In the genomic region with DNA sequence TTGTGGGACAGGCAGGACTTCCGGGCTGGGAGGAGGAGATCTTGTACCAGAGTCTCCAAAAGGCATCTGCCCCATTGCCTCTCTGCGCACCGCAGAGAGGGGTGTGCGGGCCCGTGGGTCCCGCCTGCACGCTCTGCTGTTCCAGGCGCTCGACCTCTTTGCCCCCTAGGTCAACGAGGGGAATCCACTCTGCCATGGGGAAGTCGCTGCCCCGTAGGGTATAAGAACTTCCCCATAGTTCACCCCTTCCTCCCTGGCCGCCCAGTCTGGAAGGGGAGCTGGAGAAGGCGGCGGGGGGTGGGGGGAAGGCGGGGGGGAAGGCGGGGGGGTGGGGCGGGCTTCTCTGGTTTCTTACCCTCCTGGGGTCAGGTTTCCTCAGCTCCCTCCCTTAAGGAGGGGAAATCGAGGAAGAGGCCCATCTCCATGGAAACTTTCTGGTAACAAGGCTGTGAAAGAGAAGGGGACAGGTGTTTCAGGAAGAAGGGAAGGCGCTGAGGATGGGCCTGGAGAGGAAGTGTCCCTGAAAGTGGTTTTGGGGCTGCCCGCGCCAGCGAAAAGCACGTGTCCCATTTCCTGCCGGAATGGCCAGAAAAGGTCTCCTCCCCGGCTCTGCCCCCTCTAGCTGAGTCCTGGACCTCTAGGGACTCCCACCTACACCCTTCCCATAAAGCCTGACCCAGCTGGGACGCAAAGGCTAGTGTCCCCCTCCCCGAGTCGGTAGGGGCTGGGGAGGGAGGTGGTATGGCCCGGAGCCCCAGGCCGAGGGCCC, we compare ENCODE assay signal across 8 cellular contexts. TPM values are rescaled to one million over a fixed set of nuclear protein-coding genes. Genes with fewer than 3 reads are reported as not detected.
DNase-seq lines count a peak whose midpoint lies in the region; ATAC-seq and TF ChIP-seq lines count a peak whose summit lies in the region.

No MANE protein-coding gene starts in this region.

- H3K36me3 Mint-ChIP-seq in activated naive CD4-positive, alpha-beta T cell treated with anti-CD3 and anti-CD28 coated beads, Interleukin-2, amount 50 U/mL, for 24 hours = no peaks in the 10 kb centered on the region
- no peaks in the 10 kb centered on the region for H3K36me3 Mint-ChIP-seq in mesothelial cell of epicardium

- H3K27ac ChIP-seq in brain microvascular endothelial cell (no peak overlapping the region), neutrophil (no peak overlapping the region)

- TF ChIP-seq CTCF in brain microvascular endothelial cell (IDR thresholded peaks at IDR 0.05; ENCODE audit: low read depth, low read length, missing control alignments) = no peak
- TF ChIP-seq CTCF in neutrophil (IDR thresholded peaks at IDR 0.05) = no peak
- no peak for TF ChIP-seq CTCF in mesothelial cell of epicardium (IDR thresholded peaks at IDR 0.05; ENCODE audit: unreplicated experiment)

- H3K4me3 ChIP-seq in brain microvascular endothelial cell (ENCODE audit: low read depth, low read length) (peak overlapping the region; percentile 55), neutrophil (ENCODE audit: low read depth in 1 of 2, low read length in 1 of 2) (peak overlapping the region; percentile 38 to 52)

- H3K27me3 Mint-ChIP-seq in activated naive CD4-positive, alpha-beta T cell treated with anti-CD3 and anti-CD28 coated beads, Interleukin-2, amount 50 U/mL, for 24 hours = no peaks in the 10 kb centered on the region
- peaks cover 31% of the 10 kb centered on the region for H3K27me3 Mint-ChIP-seq in mesothelial cell of epicardium (ENCODE audit: low read depth)

- in situ Hi-C loops in brain microvascular endothelial cell (cut with HindIII; ENCODE audit: low pct_ligation_motif_present, low sequenced_read_pairs) = no loop called here

- no peaks in the 10 kb centered on the region for H3K36me3 ChIP-seq in brain microvascular endothelial cell (replicated peaks)
- H3K36me3 ChIP-seq in neutrophil = no peaks in the 10 kb centered on the region

- peak overlapping the region; percentile 91 for H3K4me3 Mint-ChIP-seq in activated naive CD4-positive, alpha-beta T cell treated with anti-CD3 and anti-CD28 coated beads, Interleukin-2, amount 50 U/mL, for 24 hours
- H3K4me3 Mint-ChIP-seq in mesothelial cell of epicardium = no peak overlapping the region

- H3K9me3 ChIP-seq in neutrophil = no peaks in the 10 kb centered on the region

- no peaks in the 10 kb centered on the region for H3K9me3 Mint-ChIP-seq in activated naive CD4-positive, alpha-beta T cell treated with anti-CD3 and anti-CD28 coated beads, Interleukin-2, amount 50 U/mL, for 24 hours
- H3K9me3 Mint-ChIP-seq in mesothelial cell of epicardium = no peaks in the 10 kb centered on the region

- H3K27ac Mint-ChIP-seq in activated naive CD4-positive, alpha-beta T cell treated with anti-CD3 and anti-CD28 coated beads, Interleukin-2, amount 50 U/mL, for 24 hours = no peak overlapping the region
- no peak overlapping the region for H3K27ac Mint-ChIP-seq in mesothelial cell of epicardium

- peaks cover 12% of the 10 kb centered on the region for H3K4me1 Mint-ChIP-seq in activated naive CD4-positive, alpha-beta T cell treated with anti-CD3 and anti-CD28 coated beads, Interleukin-2, amount 50 U/mL, for 24 hours
- H3K4me1 Mint-ChIP-seq in mesothelial cell of epicardium = no peaks in the 10 kb centered on the region

- ATAC-seq in HG03060 (IDR thresholded peaks at IDR 0.05; ENCODE audit: low read depth, unreplicated experiment) = peak; percentile 13

- H3K4me1 ChIP-seq in neutrophil (ENCODE audit: control insufficient read depth in 1 of 2, insufficient read depth in 1 of 2, low read depth in 1 of 2, low read length in 1 of 2) = peaks cover 13 to 14% of the 10 kb centered on the region in 2 experiments

- H3K27me3 ChIP-seq in brain microvascular endothelial cell (replicated peaks) (no peaks in the 10 kb centered on the region), neutrophil (no peaks in the 10 kb centered on the region)

- DNase-seq in activated naive CD4-positive, alpha-beta T cell (lab: John Stamatoyannopoulos, UW) = no peak
- no peak for DNase-seq in brain microvascular endothelial cell
- no peak for DNase-seq in NCI-H2029 (lab: John Stamatoyannopoulos, UW)
- no peak for DNase-seq in NCI-H524 treated with DMSO at 0.1 percent for 48 hours (lab: John Stamatoyannopoulos, UW)
- DNase-seq in mesothelial cell of epicardium (ENCODE audit: low spot score in 2 of 2, unreplicated experiment in 2 of 2) = no peak

RNA-seq across cellular contexts. Expression of a gene that starts 27.5 kb away (rescaled TPM):
- 0.07 to 0.20 TPM (median 0.11 TPM) in 3 replicates for total RNA-seq in mesothelial cell of epicardium
